1 cellular context compared by ENCODE assay signal in genomic region chr15:41933771-41934170, GRCh38.
TF ChIP-seq lines count a peak whose summit lies in the region.

No MANE protein-coding gene starts in this region.

TF ChIP-seq in K562, 482 proteins besides CTCF, POLR2A, EP300 and RAD21 (continued from another document):
- TF ChIP-seq RAD51 (IDR thresholded peaks at IDR 0.05; ENCODE audit: borderline replicate concordance, low read depth) (no peak), LEF1 (IDR thresholded peaks at IDR 0.05) (no peak), ZBTB7A (IDR thresholded peaks at IDR 0.05; ENCODE audit: borderline replicate concordance, control insufficient read depth, low read depth, low read length) (no peak), SETDB1 (IDR thresholded peaks at IDR 0.05; ENCODE audit: low read length) (no peak), CHD2 (IDR thresholded peaks at IDR 0.05; ENCODE audit: low read depth, low read length) (no peak), DMBX1 (CRISPR knock-in tag; IDR thresholded peaks at IDR 0.05; ENCODE audit: borderline replicate concordance) (no peak), PRMT5 (CRISPR knock-in tag; IDR thresholded peaks at IDR 0.05) (no peak), ZNF778 (CRISPR knock-in tag; IDR thresholded peaks at IDR 0.05) (no peak), ZNF124 (CRISPR knock-in tag; IDR thresholded peaks at IDR 0.05) (no peak), HDAC8 (tag; IDR thresholded peaks at IDR 0.05) (no peak), U2AF1 (optimal IDR thresholded peaks at IDR 0.05; ENCODE audit: low read depth, low read length) (no peak), BMI1 (IDR thresholded peaks at IDR 0.05; ENCODE audit: low read length) (no peak), ZBED1 (IDR thresholded peaks at IDR 0.05) (no peak), ZBTB5 (IDR thresholded peaks at IDR 0.05) (no peak)
- TF ChIP-seq, protein P1, sequence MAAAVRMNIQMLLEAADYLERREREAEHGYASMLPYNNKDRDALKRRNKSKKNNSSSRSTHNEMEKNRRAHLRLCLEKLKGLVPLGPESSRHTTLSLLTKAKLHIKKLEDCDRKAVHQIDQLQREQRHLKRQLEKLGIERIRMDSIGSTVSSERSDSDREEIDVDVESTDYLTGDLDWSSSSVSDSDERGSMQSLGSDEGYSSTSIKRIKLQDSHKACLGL (CRISPR knock-in tag; IDR thresholded peaks at IDR 0.05; ENCODE audit: borderline replicate concordance, poor library complexity, severe bottlenecking), result no peak
